In the genomic region with DNA sequence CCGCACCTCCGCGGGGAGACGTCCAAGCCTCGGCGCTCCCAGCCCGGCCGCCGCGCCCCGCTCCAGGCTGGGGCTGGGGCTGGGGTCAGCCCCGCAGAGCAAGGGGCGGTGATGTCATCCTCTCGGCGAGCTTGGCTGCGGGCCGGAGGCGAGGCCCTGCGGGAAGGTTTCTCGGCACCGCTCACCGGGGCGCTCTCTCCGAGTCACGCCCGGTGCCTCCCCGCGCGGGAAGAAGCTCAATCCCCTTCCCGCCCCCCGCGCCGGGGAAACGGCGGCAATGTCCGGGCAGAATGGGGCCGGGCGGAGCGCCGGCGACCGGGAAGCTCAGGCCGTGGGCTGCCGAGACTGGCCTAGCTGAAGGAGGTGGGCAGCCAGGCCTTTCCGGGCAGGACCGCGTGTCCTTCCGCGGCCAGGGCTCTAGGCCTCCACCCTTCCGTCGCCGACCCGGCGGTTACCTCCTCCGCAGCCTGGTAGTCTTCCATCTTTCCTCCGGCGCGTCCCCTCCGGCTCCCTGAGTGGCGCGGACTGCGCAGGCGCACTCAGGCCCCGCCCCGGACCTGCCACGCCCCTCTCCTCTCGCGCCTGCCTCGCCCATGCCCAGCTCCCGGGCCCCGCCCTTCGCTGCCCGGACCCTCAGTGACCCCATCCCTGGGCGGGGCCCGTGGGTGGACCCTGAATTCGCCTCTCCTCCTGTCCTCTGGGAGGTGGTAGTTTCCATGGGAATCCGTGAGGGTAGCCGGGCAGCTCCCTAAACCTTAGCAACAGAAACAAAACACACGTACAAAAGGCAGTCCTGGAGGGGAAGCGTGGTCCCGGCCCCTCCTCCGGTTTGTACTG, we compare ENCODE assay signal across 1 cellular context.
TF ChIP-seq lines count a peak whose summit lies in the region.

Gene DYNLT1 (minus strand): TSS at position 517 of the 837 bp plus-strand sequence. CDS start 35 bp downstream, at position 482.

TF ChIP-seq in HepG2, 621 proteins besides CTCF, POLR2A, EP300 and RAD21 (continued from another document and continues in another):
- peak; percentile 65 for TF ChIP-seq ZNF407 (CRISPR knock-in tag; IDR thresholded peaks at IDR 0.05; ENCODE audit: not compliant biosample characterization)
- peak; percentile 93 for TF ChIP-seq ZSCAN20 (CRISPR knock-in tag; IDR thresholded peaks at IDR 0.05; ENCODE audit: borderline replicate concordance)
- no peak for TF ChIP-seq GMEB2 (CRISPR knock-in tag; IDR thresholded peaks at IDR 0.05; ENCODE audit: low read depth)
- TF ChIP-seq SMARCC2 (IDR thresholded peaks at IDR 0.05): no peak
- peak; percentile 70; the same call in 1 of the 2 replicates for TF ChIP-seq ZSCAN9 (CRISPR knock-in tag; IDR thresholded peaks at IDR 0.05; ENCODE audit: borderline replicate concordance)
- no peak for TF ChIP-seq ZNF703 (CRISPR knock-in tag; IDR thresholded peaks at IDR 0.05; ENCODE audit: borderline replicate concordance)
- no peak for TF ChIP-seq CHD4 (IDR thresholded peaks at IDR 0.05; ENCODE audit: borderline replicate concordance, low read length)
- TF ChIP-seq PRDM4 (CRISPR knock-in tag; IDR thresholded peaks at IDR 0.05; ENCODE audit: borderline replicate concordance): peak; percentile 70; the same call in 1 of the 2 replicates
- no peak for TF ChIP-seq SRF (IDR thresholded peaks at IDR 0.05; ENCODE audit: low read depth, low read length)
- TF ChIP-seq PRDM10 (CRISPR knock-in tag; IDR thresholded peaks at IDR 0.05; ENCODE audit: low read depth): peak; percentile 81; the same call in 1 of the 2 replicates
- TF ChIP-seq NFE2L1 (CRISPR knock-in tag; IDR thresholded peaks at IDR 0.05; ENCODE audit: borderline replicate concordance): no peak
- 0 out of 2 replicates have a peak, but pooled peaks have one; percentile 60 for TF ChIP-seq ZNF468 (CRISPR knock-in tag; IDR thresholded peaks at IDR 0.05)
- peak; percentile 99 for TF ChIP-seq KLF9 (CRISPR knock-in tag; IDR thresholded peaks at IDR 0.05; ENCODE audit: low read depth)
- TF ChIP-seq FOSL1 (CRISPR knock-in tag; IDR thresholded peaks at IDR 0.05; ENCODE audit: borderline replicate concordance): no peak
- TF ChIP-seq HNRNPH1 (optimal IDR thresholded peaks at IDR 0.05; ENCODE audit: low read depth, low read length): no peak
- TF ChIP-seq CREBL2 (CRISPR knock-in tag; IDR thresholded peaks at IDR 0.05; ENCODE audit: borderline replicate concordance): no peak
- TF ChIP-seq CENPT (CRISPR knock-in tag; IDR thresholded peaks at IDR 0.05; ENCODE audit: low read depth): no peak; the same call in 1 of the 2 replicates
- TF ChIP-seq MEIS2 (CRISPR knock-in tag; IDR thresholded peaks at IDR 0.05): peak; percentile 81
- no peak; the same call in 1 of the 2 replicates for TF ChIP-seq ZNF749 (CRISPR knock-in tag; IDR thresholded peaks at IDR 0.05; ENCODE audit: borderline replicate concordance)
- TF ChIP-seq, protein P1, sequence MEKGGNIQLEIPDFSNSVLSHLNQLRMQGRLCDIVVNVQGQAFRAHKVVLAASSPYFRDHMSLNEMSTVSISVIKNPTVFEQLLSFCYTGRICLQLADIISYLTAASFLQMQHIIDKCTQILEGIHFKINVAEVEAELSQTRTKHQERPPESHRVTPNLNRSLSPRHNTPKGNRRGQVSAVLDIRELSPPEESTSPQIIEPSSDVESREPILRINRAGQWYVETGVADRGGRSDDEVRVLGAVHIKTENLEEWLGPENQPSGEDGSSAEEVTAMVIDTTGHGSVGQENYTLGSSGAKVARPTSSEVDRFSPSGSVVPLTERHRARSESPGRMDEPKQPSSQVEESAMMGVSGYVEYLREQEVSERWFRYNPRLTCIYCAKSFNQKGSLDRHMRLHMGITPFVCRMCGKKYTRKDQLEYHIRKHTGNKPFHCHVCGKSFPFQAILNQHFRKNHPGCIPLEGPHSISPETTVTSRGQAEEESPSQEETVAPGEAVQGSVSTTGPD (CRISPR knock-in tag; IDR thresholded peaks at IDR 0.05): no peak
- peak; percentile 73; the same call in 1 of the 2 replicates for TF ChIP-seq GLI4 (CRISPR knock-in tag; IDR thresholded peaks at IDR 0.05; ENCODE audit: borderline replicate concordance)
- TF ChIP-seq ZBTB21 (CRISPR knock-in tag; IDR thresholded peaks at IDR 0.05): no peak
- peak; percentile 97 for TF ChIP-seq RBFOX2 (IDR thresholded peaks at IDR 0.05; ENCODE audit: low read depth, low read length)
- no peak for TF ChIP-seq PRPF4 (IDR thresholded peaks at IDR 0.05; ENCODE audit: low read depth, low read length, poor library complexity, severe bottlenecking)
- TF ChIP-seq, protein P2, sequence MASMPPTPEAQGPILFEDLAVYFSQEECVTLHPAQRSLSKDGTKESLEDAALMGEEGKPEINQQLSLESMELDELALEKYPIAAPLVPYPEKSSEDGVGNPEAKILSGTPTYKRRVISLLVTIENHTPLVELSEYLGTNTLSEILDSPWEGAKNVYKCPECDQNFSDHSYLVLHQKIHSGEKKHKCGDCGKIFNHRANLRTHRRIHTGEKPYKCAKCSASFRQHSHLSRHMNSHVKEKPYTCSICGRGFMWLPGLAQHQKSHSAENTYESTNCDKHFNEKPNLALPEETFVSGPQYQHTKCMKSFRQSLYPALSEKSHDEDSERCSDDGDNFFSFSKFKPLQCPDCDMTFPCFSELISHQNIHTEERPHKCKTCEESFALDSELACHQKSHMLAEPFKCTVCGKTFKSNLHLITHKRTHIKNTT (CRISPR knock-in tag; IDR thresholded peaks at IDR 0.05): no peak
- TF ChIP-seq ZMYM4 (CRISPR knock-in tag; IDR thresholded peaks at IDR 0.05): peak; percentile 87
- TF ChIP-seq, protein P3, sequence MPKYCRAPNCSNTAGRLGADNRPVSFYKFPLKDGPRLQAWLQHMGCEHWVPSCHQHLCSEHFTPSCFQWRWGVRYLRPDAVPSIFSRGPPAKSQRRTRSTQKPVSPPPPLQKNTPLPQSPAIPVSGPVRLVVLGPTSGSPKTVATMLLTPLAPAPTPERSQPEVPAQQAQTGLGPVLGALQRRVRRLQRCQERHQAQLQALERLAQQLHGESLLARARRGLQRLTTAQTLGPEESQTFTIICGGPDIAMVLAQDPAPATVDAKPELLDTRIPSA (CRISPR knock-in tag; IDR thresholded peaks at IDR 0.05; ENCODE audit: borderline replicate concordance): peak; percentile 92
- peak; percentile 96 for TF ChIP-seq SRSF1 (optimal IDR thresholded peaks at IDR 0.05; ENCODE audit: low read depth, low read length)
- TF ChIP-seq NR0B2 (CRISPR knock-in tag; IDR thresholded peaks at IDR 0.05): peak; percentile 47; the same call in 1 of the 2 replicates
- TF ChIP-seq ARNTL (CRISPR knock-in tag; IDR thresholded peaks at IDR 0.05): no peak; the same call in 1 of the 2 replicates
- no peak for TF ChIP-seq IKZF1 (IDR thresholded peaks at IDR 0.05)
- TF ChIP-seq ZKSCAN1 (IDR thresholded peaks at IDR 0.05; ENCODE audit: low read length): no peak
- TF ChIP-seq ZBTB8A (CRISPR knock-in tag; IDR thresholded peaks at IDR 0.05; ENCODE audit: borderline replicate concordance, low read depth): no peak; the same call in 1 of the 2 replicates
